1 cellular context compared by ENCODE assay signal in the genomic region with DNA sequence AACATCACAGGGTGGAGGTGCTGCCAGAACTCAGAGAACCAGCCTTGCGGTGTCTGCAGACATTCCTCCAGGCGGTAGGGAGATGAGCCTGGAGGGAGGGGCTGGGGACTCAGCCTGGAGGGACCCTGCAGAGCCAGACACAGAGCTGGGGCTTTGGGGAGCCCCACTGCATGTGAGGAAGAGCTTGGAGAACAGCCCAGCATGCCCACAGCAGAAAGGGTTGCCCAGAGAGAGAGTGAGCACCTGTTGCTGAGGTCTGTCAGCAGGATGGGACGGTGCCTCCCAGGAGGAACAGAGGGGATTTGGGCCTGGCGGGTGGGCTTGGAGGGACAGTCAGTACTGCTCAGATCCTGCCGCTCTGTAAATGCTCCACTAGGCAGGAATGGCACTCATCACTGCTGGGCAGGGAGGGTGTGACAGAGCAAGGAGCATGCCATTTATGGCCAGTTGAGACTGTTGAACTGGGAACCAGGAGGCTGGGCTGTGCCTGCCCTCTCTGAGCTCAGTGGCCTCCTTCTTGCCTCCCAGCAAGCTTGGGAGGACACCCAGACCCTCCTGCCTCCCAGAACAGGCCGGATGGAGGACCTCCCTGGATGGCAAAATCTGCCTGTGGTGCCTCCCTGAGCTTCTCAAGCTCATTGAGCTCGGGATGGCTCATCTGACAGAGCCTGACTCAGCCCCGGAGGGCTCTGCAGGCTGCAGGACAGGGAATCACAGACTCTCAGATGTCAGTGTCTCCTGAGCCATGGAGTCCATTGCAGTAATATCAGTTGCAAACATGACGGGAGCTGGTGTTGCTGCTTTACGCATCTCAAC.
TF ChIP-seq lines count a peak whose summit lies in the region.

No MANE protein-coding gene starts in this region.

TF ChIP-seq in HCT116, 20 proteins besides CTCF, POLR2A, EP300 and RAD21:
- no peak for TF ChIP-seq JUND (IDR thresholded peaks at IDR 0.05)
- TF ChIP-seq EZH2phosphoT487 (IDR thresholded peaks at IDR 0.05; ENCODE audit: borderline replicate concordance): no peak
- no peak for TF ChIP-seq CBX3 (IDR thresholded peaks at IDR 0.05; ENCODE audit: low read depth)
- no peak for TF ChIP-seq YY1 (IDR thresholded peaks at IDR 0.05; ENCODE audit: extremely low read depth, insufficient replicate concordance, low read depth, low read length)
